In genomic region chr9:10009401-10009800, GRCh38 we compare ENCODE assay signal across 35 cellular contexts.
"Had no signal": no experiment of that assay in that cellular context is flagged by ENCODE, and none has a peak within 500 bp of the region (broad histone marks: within the 10 kb centered on the region; RNA-seq: fewer than 3 reads in every experiment).

No MANE protein-coding gene starts in this region.

- H3K27ac Mint-ChIP-seq: activated CD4-positive, alpha-beta memory T cell treated with anti-CD3 and anti-CD28 coated beads, Interleukin-2, amount 10 ng/mL, durations not matched to agents 7 days and 5 days; activated CD8-positive, alpha-beta memory T cell treated with anti-CD3 and anti-CD28 coated beads, Interleukin-2, amount 10 ng/mL, durations not matched to agents 7 days and 5 days; activated naive CD8-positive, alpha-beta T cell treated with anti-CD3 and anti-CD28 coated beads, Interleukin-2, amount 10 ng/mL, durations not matched to agents 7 days and 5 days; activated T-cell treated with anti-CD3 and anti-CD28 coated beads, Interleukin-2, amount 50 U/mL, for 72 hours; activated T-helper 17 cell treated with anti-CD3 and anti-CD28 coated beads, Interleukin-2, amount 50 U/mL, for 72 hours had no signal

- H3K4me3 Mint-ChIP-seq: activated CD4-positive, alpha-beta memory T cell treated with anti-CD3 and anti-CD28 coated beads, Interleukin-2, amount 10 ng/mL, durations not matched to agents 7 days and 5 days; activated CD8-positive, alpha-beta memory T cell treated with anti-CD3 and anti-CD28 coated beads, Interleukin-2, amount 10 ng/mL, durations not matched to agents 7 days and 5 days; activated naive CD8-positive, alpha-beta T cell treated with anti-CD3 and anti-CD28 coated beads, Interleukin-2, amount 10 ng/mL, durations not matched to agents 7 days and 5 days; activated T-cell treated with anti-CD3 and anti-CD28 coated beads, Interleukin-2, amount 50 U/mL, for 72 hours; activated T-helper 17 cell treated with anti-CD3 and anti-CD28 coated beads, Interleukin-2, amount 50 U/mL, for 72 hours had no signal

- H3K4me3 ChIP-seq: ascending aorta, PC-9 had no signal

- H3K27me3 Mint-ChIP-seq: activated CD4-positive, alpha-beta memory T cell treated with anti-CD3 and anti-CD28 coated beads, Interleukin-2, amount 10 ng/mL, durations not matched to agents 7 days and 5 days; activated CD8-positive, alpha-beta memory T cell treated with anti-CD3 and anti-CD28 coated beads, Interleukin-2, amount 10 ng/mL, durations not matched to agents 7 days and 5 days; activated naive CD8-positive, alpha-beta T cell treated with anti-CD3 and anti-CD28 coated beads, Interleukin-2, amount 10 ng/mL, durations not matched to agents 7 days and 5 days; activated T-helper 17 cell treated with anti-CD3 and anti-CD28 coated beads, Interleukin-2, amount 50 U/mL, for 72 hours had no signal

- DNase-seq: activated CD4-positive, alpha-beta memory T cell treated with anti-CD3 and anti-CD28 coated beads, Interleukin-2, amount 10 ng/mL, durations not matched to agents 7 days and 5 days; activated CD4-positive, alpha-beta T cell treated with anti-CD3 and anti-CD28 coated beads for 1 hour; activated CD4-positive, alpha-beta T cell treated with anti-CD3 and anti-CD28 coated beads for 48 hours; activated CD4-positive, CD25-positive, alpha-beta regulatory T cell; activated CD8-positive, alpha-beta memory T cell treated with anti-CD3 and anti-CD28 coated beads for 24 hours; activated CD8-positive, alpha-beta memory T cell treated with anti-CD3 and anti-CD28 coated beads, Interleukin-2, amount 10 ng/mL, durations not matched to agents 7 days and 5 days; activated CD8-positive, alpha-beta memory T cell treated with anti-CD3 and anti-CD28 coated beads, Interleukin-2, amount 50 U/mL, for 48 hours; activated effector memory CD4-positive, alpha-beta T cell treated with anti-CD3 and anti-CD28 coated beads, Interleukin-2, amount 50 U/mL, for 16 hours; activated naive CD4-positive, alpha-beta T cell; activated naive CD4-positive, alpha-beta T cell treated with anti-CD3 and anti-CD28 coated beads, Interleukin-2, amount 50 U/mL, for 16 hours; activated naive CD8-positive, alpha-beta T cell treated with anti-CD3 and anti-CD28 coated beads, Interleukin-2, amount 10 ng/mL, durations not matched to agents 7 days and 5 days; activated T-cell treated with anti-CD3 and anti-CD28 coated beads, Interleukin-2, amount 50 U/mL, for 72 hours; amygdala; Karpas-422; NCI-H1048; NCI-H1105 treated with DMSO at 0.1 percent for 48 hours; NCI-H1436; NCI-H1694; NCI-H1930; NCI-H2081 treated with DMSO at 0.1 percent for 48 hours; NCI-H226; NCI-H446 treated with DMSO at 0.1 percent for 48 hours; NCI-H524; NK-92 treated with Interleukin-12 subunit alpha and Interleukin-12 subunit beta, amount 100 ng/mL, for 24 hours; PC-9; SIG-M5; SW 1271; T-helper 1 cell; T-helper 2 cell; T-helper 9 cell had no signal

- H3K9me3 ChIP-seq: ascending aorta had no signal

- ATAC-seq: activated CD8-positive, alpha-beta memory T cell treated with anti-CD3 and anti-CD28 coated beads, Interleukin-2, amount 10 ng/mL, durations not matched to agents 7 days and 5 days; activated T-cell treated with anti-CD3 and anti-CD28 coated beads, Interleukin-2, amount 50 U/mL, for 72 hours; activated T-helper 17 cell treated with anti-CD3 and anti-CD28 coated beads, Interleukin-2, amount 50 U/mL, for 72 hours; Right ventricle myocardium inferior had no signal

- H3K4me2 ChIP-seq: PC-9 had no signal

- H3K27ac ChIP-seq: ascending aorta, PC-9, RWPE1, VCaP had no signal

- H3K36me3 Mint-ChIP-seq: activated CD8-positive, alpha-beta memory T cell treated with anti-CD3 and anti-CD28 coated beads, Interleukin-2, amount 10 ng/mL, durations not matched to agents 7 days and 5 days; activated naive CD8-positive, alpha-beta T cell treated with anti-CD3 and anti-CD28 coated beads, Interleukin-2, amount 10 ng/mL, durations not matched to agents 7 days and 5 days had no signal

- H3K27me3 ChIP-seq: ascending aorta had no signal

- H3K9me3 Mint-ChIP-seq: activated CD4-positive, alpha-beta memory T cell treated with anti-CD3 and anti-CD28 coated beads, Interleukin-2, amount 10 ng/mL, durations not matched to agents 7 days and 5 days; activated naive CD8-positive, alpha-beta T cell treated with anti-CD3 and anti-CD28 coated beads, Interleukin-2, amount 10 ng/mL, durations not matched to agents 7 days and 5 days; activated T-cell treated with anti-CD3 and anti-CD28 coated beads, Interleukin-2, amount 50 U/mL, for 72 hours; activated T-helper 17 cell treated with anti-CD3 and anti-CD28 coated beads, Interleukin-2, amount 50 U/mL, for 72 hours had no signal

- H3K36me3 ChIP-seq: ascending aorta had no signal

- H2AFZ ChIP-seq: PC-9 had no signal

- H3K4me1 ChIP-seq: ascending aorta had no signal

- H3K4me1 Mint-ChIP-seq: activated CD4-positive, alpha-beta memory T cell treated with anti-CD3 and anti-CD28 coated beads, Interleukin-2, amount 10 ng/mL, durations not matched to agents 7 days and 5 days; activated CD8-positive, alpha-beta memory T cell treated with anti-CD3 and anti-CD28 coated beads, Interleukin-2, amount 10 ng/mL, durations not matched to agents 7 days and 5 days; activated naive CD8-positive, alpha-beta T cell treated with anti-CD3 and anti-CD28 coated beads, Interleukin-2, amount 10 ng/mL, durations not matched to agents 7 days and 5 days; activated T-helper 17 cell treated with anti-CD3 and anti-CD28 coated beads, Interleukin-2, amount 50 U/mL, for 72 hours had no signal
